In genomic region chr12:79935021-79935623, GRCh38 we compare ENCODE assay signal across 8 cellular contexts. TPM values are rescaled to one million over a fixed set of nuclear protein-coding genes. Genes with fewer than 3 reads are reported as not detected.
DNase-seq lines count a peak whose midpoint lies in the region; ATAC-seq and TF ChIP-seq lines count a peak whose summit lies in the region.

TSS of gene PPP1R12A (minus strand) at chr12:79935097. CDS start at chr12:79934931, 166 bp downstream.

- no peak for TF ChIP-seq CTCF in Panc1 (IDR thresholded peaks at IDR 0.05)

- intact Hi-C loops in Panc1 (cut with micrococcal nuclease; ENCODE audit: unreplicated experiment): no loop called here

- H3K27ac ChIP-seq in Panc1 (ENCODE audit: low read length) (peak within 1 kb of the TSS; percentile 99), muscle layer of duodenum (ENCODE audit: low read length) (peak within 1 kb of the TSS; percentile 100)

- peak within 1 kb of the TSS; percentile 98 for H3K4me3 ChIP-seq in Panc1 (ENCODE audit: low read depth in 2 of 2, low read length in 2 of 2)
- H3K4me3 ChIP-seq in muscle layer of duodenum (ENCODE audit: low read depth in 1 of 2, low read length in 2 of 2): peak within 1 kb of the TSS; percentile 97 to 99

- peaks cover 23% of the 10 kb centered on the region for H3K4me1 ChIP-seq in Panc1 (ENCODE audit: control insufficient read depth, insufficient read depth, low read length)
- H3K4me1 ChIP-seq in muscle layer of duodenum (ENCODE audit: control insufficient read depth in 1 of 2, insufficient read depth in 2 of 2, low read length in 2 of 2): peaks cover 4 to 7% of the 10 kb centered on the region in 2 donors

- CTCF ChIA-PET in Panc1 (lab: Charles Lee): no interaction called here

- BruUV-seq in Panc1 (replicated peaks; lab: Mats Ljungman, UMichigan): no TSS peak

- ATAC-seq in GM21723 (IDR thresholded peaks at IDR 0.05; ENCODE audit: unreplicated experiment) (peak; percentile 87), Panc1 (peak; percentile 98), esophagus mucosa (peak; percentile 98)

- H3K9me3 ChIP-seq in Panc1 (ENCODE audit: control insufficient read depth, insufficient read depth, low read depth, low read length) (no peaks in the 10 kb centered on the region), muscle layer of duodenum (ENCODE audit: control insufficient read depth in 1 of 2, low read length in 2 of 2) (no peaks in the 10 kb centered on the region)

- in situ Hi-C loops in Panc1 (cut with HindIII; ENCODE audit: low pct_unique_long_range_greater_than_20kb, low sequenced_read_pairs): no loop called here

- POLR2A ChIA-PET in Panc1 (lab: Charles Lee): no interaction called here

- DNase-seq in DMS53 treated with DMSO at 0.1 percent for 48 hours (lab: John Stamatoyannopoulos, UW; ENCODE audit: unreplicated experiment) (peak; percentile 97), KG1 (lab: John Stamatoyannopoulos, UW) (peak; percentile 42), Panc1 (ENCODE audit: low read depth, low spot score) (peak; percentile 74)
- DNase-seq in activated T-cell treated with anti-CD3 and anti-CD28 coated beads, Interleukin-2, amount 50 U/mL, for 48 hours: peak; percentile 94 to 95
- peak; percentile 87 to 93 for DNase-seq in stimulated activated CD8-positive, alpha-beta memory T cell treated with anti-CD3 and anti-CD28 coated beads, Interleukin-7, amount 100 ng/mL, for 4 hours (ENCODE audit: low read depth in 2 of 2)

- H3K36me3 ChIP-seq in Panc1 (ENCODE audit: control insufficient read depth, insufficient read depth, low read length) (peaks cover 11% of the 10 kb centered on the region), muscle layer of duodenum (ENCODE audit: control insufficient read depth in 1 of 2, insufficient read depth in 2 of 2, low read length in 2 of 2) (peaks cover 0 to 10% of the 10 kb centered on the region in 2 donors)

- no peaks in the 10 kb centered on the region for H3K27me3 ChIP-seq in Panc1 (ENCODE audit: control insufficient read depth, insufficient read depth, low read length)
- H3K27me3 ChIP-seq in muscle layer of duodenum (ENCODE audit: low read depth, low read length): no peaks in the 10 kb centered on the region

RNA-seq across cellular contexts. Expression of gene PPP1R12A, which starts in this region (rescaled TPM):
- total RNA-seq in Panc1 (2021; ENCODE audit: unreplicated experiment) (61.6 TPM), esophagus mucosa (42.3 TPM)
- polyA plus RNA-seq in Panc1 (2012; ENCODE audit: insufficient read length): 21.2 TPM

Comparison
In these comparisons a context has a peak if more than half of its experiments do, and no peak if none do; other contexts are left out.
1. Peak in every context shown above with its lines: DNase-seq, ATAC-seq, H3K4me3 ChIP-seq and H3K27ac ChIP-seq.
2. DNase-seq: peak in every context shown above with its lines; median percentile 97 in DMS53 treated with DMSO at 0.1 percent for 48 hours; 94 in activated T-cell treated with anti-CD3 and anti-CD28 coated beads, Interleukin-2, amount 50 U/mL, for 48 hours; 90 in stimulated activated CD8-positive, alpha-beta memory T cell treated with anti-CD3 and anti-CD28 coated beads, Interleukin-7, amount 100 ng/mL, for 4 hours; 74 in Panc1; 42 in KG1.